8 cellular contexts compared by ENCODE assay signal in the genomic region with DNA sequence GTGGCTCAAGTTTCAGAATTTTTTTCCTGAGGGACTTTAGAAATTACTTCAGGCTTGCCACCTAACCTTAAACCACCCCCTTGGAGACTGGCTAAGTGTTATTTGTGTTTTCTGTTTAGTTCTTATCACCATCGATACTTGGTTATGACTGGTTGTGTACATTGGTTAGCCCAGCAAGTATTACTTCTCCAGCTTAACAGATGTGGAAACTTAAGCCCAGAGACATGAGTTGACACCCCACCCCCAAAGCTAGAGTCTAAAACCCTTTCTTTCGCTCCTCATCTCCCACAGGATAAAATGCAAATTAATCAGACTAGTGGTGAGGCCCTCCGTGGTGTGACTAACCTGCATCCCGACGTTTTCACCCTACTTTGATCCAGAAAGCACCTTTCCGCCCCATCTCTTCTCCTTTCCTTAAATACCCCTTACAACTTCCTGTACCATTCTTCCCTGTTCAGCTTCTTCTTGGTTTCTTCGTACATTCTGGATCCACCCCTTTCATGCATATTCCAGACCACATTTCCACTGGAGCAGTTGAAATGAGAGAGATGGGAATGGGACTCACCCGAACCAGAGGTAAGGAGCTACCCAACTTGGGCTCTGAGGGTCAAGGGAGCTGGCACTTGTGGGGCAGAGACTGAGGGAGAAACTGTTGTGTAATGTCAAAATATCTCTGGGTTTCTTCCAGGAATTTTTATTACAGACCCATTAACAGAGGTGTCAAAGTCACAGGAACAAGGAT. TPM values are rescaled to one million over a fixed set of nuclear protein-coding genes. Genes with fewer than 3 reads are reported as not detected.
DNase-seq lines count a peak whose midpoint lies in the region; ATAC-seq and TF ChIP-seq lines count a peak whose summit lies in the region.

No MANE protein-coding gene starts in this region.

- peak overlapping the region; percentile 100 for H3K27ac ChIP-seq in CD4-positive, CD25-positive, alpha-beta regulatory T cell (ENCODE audit: insufficient read depth, low read length, poor library complexity, severe bottlenecking)
- H3K27ac ChIP-seq in KOPT-K1 (ENCODE audit: low read depth, low read length, poor library complexity, severe bottlenecking): peak overlapping the region; percentile 98

- no peak for DNase-seq in CD4-positive, CD25-positive, alpha-beta regulatory T cell
- DNase-seq in mucosa of descending colon: no peak
- DNase-seq in GM03348 (ENCODE audit: low spot score): no peak
- no peak for DNase-seq in NCI-H1048 (lab: John Stamatoyannopoulos, UW)
- no peak for DNase-seq in NCI-H1105 treated with DMSO at 0.1 percent for 48 hours (lab: John Stamatoyannopoulos, UW)

- peak overlapping the region; percentile 90 to 99 (median 93) for H3K4me3 Mint-ChIP-seq in CD4-positive, CD25-positive, alpha-beta regulatory T cell
- peak overlapping the region; percentile 80 to 93 (median 88) for H3K4me3 Mint-ChIP-seq in brain

- intact Hi-C loops in mucosa of descending colon (cut with DNase I, micrococcal nuclease): no loop called here

- H3K9me3 ChIP-seq in CD4-positive, CD25-positive, alpha-beta regulatory T cell (ENCODE audit: control insufficient read depth in 2 of 2, low read length in 2 of 2): no peaks in the 10 kb centered on the region
- H3K9me3 ChIP-seq in KOPT-K1 (ENCODE audit: insufficient read depth, low read length, poor library complexity, severe bottlenecking) (no peaks in the 10 kb centered on the region), mucosa of descending colon (no peaks in the 10 kb centered on the region)

- peak overlapping the region; percentile 87 for H3K4me3 ChIP-seq in CD4-positive, CD25-positive, alpha-beta regulatory T cell (ENCODE audit: low read depth, low read length)
- H3K4me3 ChIP-seq in mucosa of descending colon: no peak overlapping the region

- no peaks in the 10 kb centered on the region for H3K27me3 ChIP-seq in CD4-positive, CD25-positive, alpha-beta regulatory T cell (ENCODE audit: control insufficient read depth, insufficient read depth, low read length)

- no peak for TF ChIP-seq CTCF in brain (conservative IDR thresholded peaks at IDR 0.05)
- no peak for TF ChIP-seq CTCF in mucosa of descending colon (IDR thresholded peaks at IDR 0.05)

- peaks cover 0 to 2% (median 0%) of the 10 kb centered on the region in 7 donors for H3K9me3 Mint-ChIP-seq in CD4-positive, CD25-positive, alpha-beta regulatory T cell
- H3K9me3 Mint-ChIP-seq in brain: peaks cover 0 to 6% (median 2%) of the 10 kb centered on the region in 5 experiments

- peaks cover 42% of the 10 kb centered on the region for H3K4me1 ChIP-seq in CD4-positive, CD25-positive, alpha-beta regulatory T cell (ENCODE audit: control insufficient read depth, insufficient read depth, low read length, poor library complexity, severe bottlenecking)
- peaks cover 10% of the 10 kb centered on the region for H3K4me1 ChIP-seq in mucosa of descending colon (ENCODE audit: low read depth)

- H3K27ac Mint-ChIP-seq in CD4-positive, CD25-positive, alpha-beta regulatory T cell: peak overlapping the region; percentile 98 to 100 (median 99)
- peak overlapping the region; percentile 37 to 88 (median 82) for H3K27ac Mint-ChIP-seq in brain

- ATAC-seq in CD4-positive, CD25-positive, alpha-beta regulatory T cell (ENCODE audit: low read depth in 2 of 2): peak in 1 of 2 donors; percentile 3
- peak; percentile 13 for ATAC-seq in GM21381 (IDR thresholded peaks at IDR 0.05; ENCODE audit: unreplicated experiment)
- peak; percentile 2 for ATAC-seq in mucosa of descending colon

- H3K4me1 Mint-ChIP-seq in CD4-positive, CD25-positive, alpha-beta regulatory T cell: peaks cover 38 to 64% (median 46%) of the 10 kb centered on the region in 4 donors
- peaks cover 49% of the 10 kb centered on the region for H3K4me1 Mint-ChIP-seq in brain

- no peaks in the 10 kb centered on the region for H3K36me3 ChIP-seq in CD4-positive, CD25-positive, alpha-beta regulatory T cell (ENCODE audit: control insufficient read depth, insufficient read depth, low read length)
- H3K36me3 ChIP-seq in KOPT-K1 (ENCODE audit: insufficient read depth, low read length): peaks cover 9% of the 10 kb centered on the region; the same call in 1 of the 2 replicates
- no peaks in the 10 kb centered on the region for H3K36me3 ChIP-seq in mucosa of descending colon (ENCODE audit: low read depth)

- H3K36me3 Mint-ChIP-seq in CD4-positive, CD25-positive, alpha-beta regulatory T cell: peaks cover 13% of the 10 kb centered on the region
- H3K36me3 Mint-ChIP-seq in brain: peaks cover 22% of the 10 kb centered on the region

- no peaks in the 10 kb centered on the region for H3K27me3 Mint-ChIP-seq in CD4-positive, CD25-positive, alpha-beta regulatory T cell
- H3K27me3 Mint-ChIP-seq in brain: no peaks in the 10 kb centered on the region

RNA-seq across cellular contexts. Expression of gene MAP3K2, which starts 0.8 kb away (rescaled TPM):
- 95.7 TPM for total RNA-seq in CD4-positive, CD25-positive, alpha-beta regulatory T cell
- polyA plus RNA-seq in CD4-positive, CD25-positive, alpha-beta regulatory T cell: 10 to 100 TPM; 48.4 to 65.7 (median 50.5) TPM
- polyA plus RNA-seq in brain (ENCODE audit: insufficient read depth, low read depth, low replicate concordance): 3.3 TPM
- 10 to 100 TPM; 71.8 to 80.6 (median 77.1) TPM for total RNA-seq in mucosa of descending colon

RNA-seq across cellular contexts. Expression of gene PROC, which starts 29.6 kb away (rescaled TPM):
- not detected for total RNA-seq in CD4-positive, CD25-positive, alpha-beta regulatory T cell
- under 1 TPM in 1 of 4 donors, not detected in 3; 0.35 TPM for polyA plus RNA-seq in CD4-positive, CD25-positive, alpha-beta regulatory T cell
- polyA plus RNA-seq in brain (ENCODE audit: insufficient read depth, low read depth, low replicate concordance): 0.59 TPM
- 1 to 10 TPM in 1 of 3 donors, under 1 TPM in 2; 0.80 to 3.6 (median 0.95) TPM for total RNA-seq in mucosa of descending colon
